1 cellular context compared by ENCODE assay signal in genomic region chr12:93363854-93364297, GRCh38.
TF ChIP-seq lines count a peak whose summit lies in the region.

No MANE protein-coding gene starts in this region.

TF ChIP-seq in K562, 482 proteins besides CTCF, POLR2A, EP300 and RAD21 (continued from another document):
- TF ChIP-seq KDM1A (IDR thresholded peaks at IDR 0.05) = 0 out of 4 replicates have a peak, but pooled peaks of 1 of the 2 experiments have one; percentile 14
- no peak for TF ChIP-seq HIVEP1 (CRISPR knock-in tag; IDR thresholded peaks at IDR 0.05)
- no peak for TF ChIP-seq JUNB (CRISPR knock-in tag; conservative IDR thresholded peaks at IDR 0.05)
- no peak for TF ChIP-seq HOXB6 (CRISPR knock-in tag; IDR thresholded peaks at IDR 0.05; ENCODE audit: borderline replicate concordance)
- no peak for TF ChIP-seq ZNF668 (CRISPR knock-in tag; IDR thresholded peaks at IDR 0.05)
- TF ChIP-seq RBFOX2 (IDR thresholded peaks at IDR 0.05; ENCODE audit: low read depth, low read length) = no peak
- TF ChIP-seq SP2 (IDR thresholded peaks at IDR 0.05; ENCODE audit: extremely low read depth, low read depth, low read length, poor library complexity, severe bottlenecking) = no peak
- TF ChIP-seq HDAC3 (IDR thresholded peaks at IDR 0.05; ENCODE audit: borderline replicate concordance, partially characterized antibody) = no peak
- TF ChIP-seq ZBTB43 (CRISPR knock-in tag; IDR thresholded peaks at IDR 0.05) = no peak
- TF ChIP-seq HMBOX1 (IDR thresholded peaks at IDR 0.05) = peak; percentile 95
- no peak for TF ChIP-seq ZBTB5 (IDR thresholded peaks at IDR 0.05)
- TF ChIP-seq EP400 (IDR thresholded peaks at IDR 0.05) = peak; percentile 25; the same call in 1 of the 2 replicates
- TF ChIP-seq TFE3 (CRISPR knock-in tag; IDR thresholded peaks at IDR 0.05) = no peak
